1 cellular context compared by ENCODE assay signal in genomic region chr17:58632324-58633314, GRCh38.
TF ChIP-seq lines count a peak whose summit lies in the region.

No MANE protein-coding gene starts in this region.

TF ChIP-seq in K562, 482 proteins besides CTCF, POLR2A, EP300 and RAD21 (continued from another document):
- TF ChIP-seq, protein P1, sequence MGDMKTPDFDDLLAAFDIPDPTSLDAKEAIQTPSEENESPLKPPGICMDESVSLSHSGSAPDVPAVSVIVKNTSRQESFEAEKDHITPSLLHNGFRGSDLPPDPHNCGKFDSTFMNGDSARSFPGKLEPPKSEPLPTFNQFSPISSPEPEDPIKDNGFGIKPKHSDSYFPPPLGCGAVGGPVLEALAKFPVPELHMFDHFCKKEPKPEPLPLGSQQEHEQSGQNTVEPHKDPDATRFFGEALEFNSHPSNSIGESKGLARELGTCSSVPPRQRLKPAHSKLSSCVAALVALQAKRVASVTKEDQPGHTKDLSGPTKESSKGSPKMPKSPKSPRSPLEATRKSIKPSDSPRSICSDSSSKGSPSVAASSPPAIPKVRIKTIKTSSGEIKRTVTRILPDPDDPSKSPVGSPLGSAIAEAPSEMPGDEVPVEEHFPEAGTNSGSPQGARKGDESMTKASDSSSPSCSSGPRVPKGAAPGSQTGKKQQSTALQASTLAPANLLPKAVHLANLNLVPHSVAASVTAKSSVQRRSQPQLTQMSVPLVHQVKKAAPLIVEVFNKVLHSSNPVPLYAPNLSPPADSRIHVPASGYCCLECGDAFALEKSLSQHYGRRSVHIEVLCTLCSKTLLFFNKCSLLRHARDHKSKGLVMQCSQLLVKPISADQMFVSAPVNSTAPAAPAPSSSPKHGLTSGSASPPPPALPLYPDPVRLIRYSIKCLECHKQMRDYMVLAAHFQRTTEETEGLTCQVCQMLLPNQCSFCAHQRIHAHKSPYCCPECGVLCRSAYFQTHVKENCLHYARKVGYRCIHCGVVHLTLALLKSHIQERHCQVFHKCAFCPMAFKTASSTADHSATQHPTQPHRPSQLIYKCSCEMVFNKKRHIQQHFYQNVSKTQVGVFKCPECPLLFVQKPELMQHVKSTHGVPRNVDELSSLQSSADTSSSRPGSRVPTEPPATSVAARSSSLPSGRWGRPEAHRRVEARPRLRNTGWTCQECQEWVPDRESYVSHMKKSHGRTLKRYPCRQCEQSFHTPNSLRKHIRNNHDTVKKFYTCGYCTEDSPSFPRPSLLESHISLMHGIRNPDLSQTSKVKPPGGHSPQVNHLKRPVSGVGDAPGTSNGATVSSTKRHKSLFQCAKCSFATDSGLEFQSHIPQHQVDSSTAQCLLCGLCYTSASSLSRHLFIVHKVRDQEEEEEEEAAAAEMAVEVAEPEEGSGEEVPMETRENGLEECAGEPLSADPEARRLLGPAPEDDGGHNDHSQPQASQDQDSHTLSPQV (IDR thresholded peaks at IDR 0.05): 0 out of 2 replicates have a peak, but pooled peaks have one; percentile 10
- TF ChIP-seq MGA (IDR thresholded peaks at IDR 0.05): no peak
- no peak for TF ChIP-seq ZNF511 (CRISPR knock-in tag; IDR thresholded peaks at IDR 0.05)
- 0 out of 2 replicates have a peak, but pooled peaks have one; percentile 6 for TF ChIP-seq GABPA (tag; conservative IDR thresholded peaks at IDR 0.05; ENCODE audit: low read depth)
- 0 out of 2 replicates have a peak, but pooled peaks have one; percentile 21 for TF ChIP-seq KAT8 (IDR thresholded peaks at IDR 0.05; ENCODE audit: low read depth)
- TF ChIP-seq TFAP4 (CRISPR knock-in tag; IDR thresholded peaks at IDR 0.05; ENCODE audit: borderline replicate concordance): no peak
- peak; percentile 79; the same call in 1 of the 2 replicates for TF ChIP-seq BCOR (IDR thresholded peaks at IDR 0.05)
- no peak for TF ChIP-seq ATF1 (CRISPR knock-in tag; IDR thresholded peaks at IDR 0.05)
- peak; percentile 65; the same call in 1 of the 2 replicates for TF ChIP-seq ATF1 (tag; IDR thresholded peaks at IDR 0.05)
- peak; percentile 43 for TF ChIP-seq CHD1 (IDR thresholded peaks at IDR 0.05; ENCODE audit: low read length)
- no peak for TF ChIP-seq THRA (IDR thresholded peaks at IDR 0.05)
- TF ChIP-seq, protein P2, sequence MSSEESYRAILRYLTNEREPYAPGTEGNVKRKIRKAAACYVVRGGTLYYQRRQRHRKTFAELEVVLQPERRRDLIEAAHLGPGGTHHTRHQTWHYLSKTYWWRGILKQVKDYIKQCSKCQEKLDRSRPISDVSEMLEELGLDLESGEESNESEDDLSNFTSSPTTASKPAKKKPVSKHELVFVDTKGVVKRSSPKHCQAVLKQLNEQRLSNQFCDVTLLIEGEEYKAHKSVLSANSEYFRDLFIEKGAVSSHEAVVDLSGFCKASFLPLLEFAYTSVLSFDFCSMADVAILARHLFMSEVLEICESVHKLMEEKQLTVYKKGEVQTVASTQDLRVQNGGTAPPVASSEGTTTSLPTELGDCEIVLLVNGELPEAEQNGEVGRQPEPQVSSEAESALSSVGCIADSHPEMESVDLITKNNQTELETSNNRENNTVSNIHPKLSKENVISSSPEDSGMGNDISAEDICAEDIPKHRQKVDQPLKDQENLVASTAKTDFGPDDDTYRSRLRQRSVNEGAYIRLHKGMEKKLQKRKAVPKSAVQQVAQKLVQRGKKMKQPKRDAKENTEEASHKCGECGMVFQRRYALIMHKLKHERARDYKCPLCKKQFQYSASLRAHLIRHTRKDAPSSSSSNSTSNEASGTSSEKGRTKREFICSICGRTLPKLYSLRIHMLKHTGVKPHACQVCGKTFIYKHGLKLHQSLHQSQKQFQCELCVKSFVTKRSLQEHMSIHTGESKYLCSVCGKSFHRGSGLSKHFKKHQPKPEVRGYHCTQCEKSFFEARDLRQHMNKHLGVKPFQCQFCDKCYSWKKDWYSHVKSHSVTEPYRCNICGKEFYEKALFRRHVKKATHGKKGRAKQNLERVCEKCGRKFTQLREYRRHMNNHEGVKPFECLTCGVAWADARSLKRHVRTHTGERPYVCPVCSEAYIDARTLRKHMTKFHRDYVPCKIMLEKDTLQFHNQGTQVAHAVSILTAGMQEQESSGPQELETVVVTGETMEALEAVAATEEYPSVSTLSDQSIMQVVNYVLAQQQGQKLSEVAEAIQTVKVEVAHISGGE (CRISPR knock-in tag; IDR thresholded peaks at IDR 0.05): peak in 2 of 3 experiments; percentile 12 to 89; a peak in 2 of 6 replicates
- 0 out of 2 replicates have a peak, but pooled peaks have one; percentile 72 for TF ChIP-seq BRD4 (IDR thresholded peaks at IDR 0.05)
- TF ChIP-seq CEBPZ (IDR thresholded peaks at IDR 0.05; ENCODE audit: borderline replicate concordance, low read depth, low read length): no peak
- TF ChIP-seq, protein P3, sequence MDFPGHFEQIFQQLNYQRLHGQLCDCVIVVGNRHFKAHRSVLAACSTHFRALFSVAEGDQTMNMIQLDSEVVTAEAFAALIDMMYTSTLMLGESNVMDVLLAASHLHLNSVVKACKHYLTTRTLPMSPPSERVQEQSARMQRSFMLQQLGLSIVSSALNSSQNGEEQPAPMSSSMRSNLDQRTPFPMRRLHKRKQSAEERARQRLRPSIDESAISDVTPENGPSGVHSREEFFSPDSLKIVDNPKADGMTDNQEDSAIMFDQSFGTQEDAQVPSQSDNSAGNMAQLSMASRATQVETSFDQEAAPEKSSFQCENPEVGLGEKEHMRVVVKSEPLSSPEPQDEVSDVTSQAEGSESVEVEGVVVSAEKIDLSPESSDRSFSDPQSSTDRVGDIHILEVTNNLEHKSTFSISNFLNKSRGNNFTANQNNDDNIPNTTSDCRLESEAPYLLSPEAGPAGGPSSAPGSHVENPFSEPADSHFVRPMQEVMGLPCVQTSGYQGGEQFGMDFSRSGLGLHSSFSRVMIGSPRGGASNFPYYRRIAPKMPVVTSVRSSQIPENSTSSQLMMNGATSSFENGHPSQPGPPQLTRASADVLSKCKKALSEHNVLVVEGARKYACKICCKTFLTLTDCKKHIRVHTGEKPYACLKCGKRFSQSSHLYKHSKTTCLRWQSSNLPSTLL (IDR thresholded peaks at IDR 0.05): no peak
